1 cellular context compared by ENCODE assay signal in the genomic region with DNA sequence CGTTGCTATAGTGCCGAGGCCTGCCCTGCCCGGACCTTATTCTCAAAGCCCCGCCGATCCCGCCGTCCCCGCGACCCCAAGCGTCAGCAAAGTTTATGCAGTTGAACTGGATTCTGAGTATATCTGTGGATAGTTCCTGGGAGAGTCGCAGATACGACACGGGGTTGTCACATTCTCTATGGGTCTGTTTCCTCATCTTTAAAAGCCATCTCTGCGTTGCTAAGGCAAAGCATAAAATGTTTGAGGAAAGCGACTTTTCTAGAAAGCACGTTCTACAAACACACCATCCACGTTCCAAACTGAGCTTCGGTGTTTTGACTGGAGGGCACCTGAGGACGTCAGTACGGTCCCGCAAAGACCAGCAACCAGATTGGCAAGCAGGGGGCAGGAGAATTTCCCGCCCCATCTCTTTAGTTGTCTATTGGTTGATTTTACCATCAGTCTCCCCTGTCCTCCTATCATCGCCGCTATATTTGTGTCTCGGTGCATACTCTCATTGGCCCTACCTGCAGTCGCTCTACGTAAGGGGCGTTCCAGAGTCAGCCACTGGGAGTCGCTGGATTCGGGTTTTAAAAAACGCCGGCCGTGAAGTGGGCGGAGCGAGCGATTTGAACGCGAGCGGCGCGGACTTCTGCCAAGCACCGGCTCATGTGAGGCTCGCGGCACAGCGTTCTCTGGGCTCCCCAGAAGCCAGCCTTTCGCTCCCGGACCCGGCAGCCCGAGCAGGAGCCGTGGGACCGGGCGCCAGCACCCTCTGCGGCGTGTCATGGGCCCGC.
TF ChIP-seq lines count a peak whose summit lies in the region.

CENPA (plus strand) TSS at position 626 of the 776 bp plus-strand sequence; CDS start at position 767, 141 bp downstream.

TF ChIP-seq in HepG2, 621 proteins besides CTCF, POLR2A, EP300 and RAD21 (continued from another document and continues in another):
- TF ChIP-seq ATF6 (CRISPR knock-in tag; conservative IDR thresholded peaks at IDR 0.05) (peak; percentile 97), ZIK1 (CRISPR knock-in tag; IDR thresholded peaks at IDR 0.05; ENCODE audit: borderline replicate concordance, low read depth) (peak; percentile 96; the same call in 1 of the 2 replicates), ZNF879 (CRISPR knock-in tag; IDR thresholded peaks at IDR 0.05) (peak; percentile 98), MAFF (IDR thresholded peaks at IDR 0.05; ENCODE audit: low read depth, low read length) (no peak), ZNF563 (CRISPR knock-in tag; IDR thresholded peaks at IDR 0.05) (peak; percentile 97), PRDM10 (CRISPR knock-in tag; IDR thresholded peaks at IDR 0.05; ENCODE audit: low read depth) (peak; percentile 70; the same call in 1 of the 2 replicates), ZNF530 (CRISPR knock-in tag; IDR thresholded peaks at IDR 0.05; ENCODE audit: low read depth) (no peak), CHCHD3 (CRISPR knock-in tag; IDR thresholded peaks at IDR 0.05) (peak; percentile 53; the same call in 1 of the 2 replicates), TEAD2 (CRISPR knock-in tag; IDR thresholded peaks at IDR 0.05) (0 out of 2 replicates have a peak, but pooled peaks have one; percentile 79), ZNF781 (CRISPR knock-in tag; IDR thresholded peaks at IDR 0.05; ENCODE audit: borderline replicate concordance, not compliant biosample characterization) (peak; percentile 99), ZNF451 (CRISPR knock-in tag; IDR thresholded peaks at IDR 0.05) (peak; percentile 84; the same call in 1 of the 2 replicates), GLI4 (CRISPR knock-in tag; IDR thresholded peaks at IDR 0.05; ENCODE audit: borderline replicate concordance) (peak; percentile 82; the same call in 1 of the 2 replicates), NFE2L1 (CRISPR knock-in tag; IDR thresholded peaks at IDR 0.05; ENCODE audit: borderline replicate concordance) (no peak), MEIS1 (CRISPR knock-in tag; IDR thresholded peaks at IDR 0.05; ENCODE audit: borderline replicate concordance) (peak; percentile 71), ETV5 (CRISPR knock-in tag; IDR thresholded peaks at IDR 0.05; ENCODE audit: borderline replicate concordance) (peak; percentile 69; the same call in 1 of the 2 replicates), ZNF773 (CRISPR knock-in tag; IDR thresholded peaks at IDR 0.05; ENCODE audit: borderline replicate concordance) (0 out of 2 replicates have a peak, but pooled peaks have one; percentile 71), NCOA1 (CRISPR knock-in tag; IDR thresholded peaks at IDR 0.05) (peak; percentile 52; the same call in 1 of the 2 replicates), ZNF446 (CRISPR knock-in tag; IDR thresholded peaks at IDR 0.05) (peak; percentile 99), ZNF740 (CRISPR knock-in tag; IDR thresholded peaks at IDR 0.05) (no peak; the same call in 1 of the 2 replicates), DMTF1 (CRISPR knock-in tag; IDR thresholded peaks at IDR 0.05) (no peak; the same call in 1 of the 2 replicates), ZBTB42 (CRISPR knock-in tag; IDR thresholded peaks at IDR 0.05) (peak; percentile 92), ZNF761 (CRISPR knock-in tag; conservative IDR thresholded peaks at IDR 0.05) (peak; percentile 82), FOXA1 (IDR thresholded peaks at IDR 0.05) (no peak), FOXA1 (CRISPR knock-in tag; IDR thresholded peaks at IDR 0.05) (peak; percentile 78), MXD4 (CRISPR knock-in tag; IDR thresholded peaks at IDR 0.05) (peak; percentile 98), ZNF7 (CRISPR knock-in tag; IDR thresholded peaks at IDR 0.05) (0 out of 2 replicates have a peak, but pooled peaks have one; percentile 24), ZFX (CRISPR knock-in tag; IDR thresholded peaks at IDR 0.05; ENCODE audit: low read depth) (peak; percentile 24; the same call in 1 of the 2 replicates), ZNF33B (CRISPR knock-in tag; IDR thresholded peaks at IDR 0.05) (no peak; the same call in none of the 2 replicates), ETV6 (CRISPR knock-in tag; conservative IDR thresholded peaks at IDR 0.05) (no peak; the same call in 1 of the 2 replicates), ZNF619 (CRISPR knock-in tag; IDR thresholded peaks at IDR 0.05) (0 out of 2 replicates have a peak, but pooled peaks have one; percentile 62), TP53 (CRISPR knock-in tag; conservative IDR thresholded peaks at IDR 0.05) (0 out of 2 replicates have a peak, but pooled peaks have one; percentile 69), ZNF205 (CRISPR knock-in tag; IDR thresholded peaks at IDR 0.05) (peak; percentile 95), ZFP62 (CRISPR knock-in tag; IDR thresholded peaks at IDR 0.05) (no peak), HES4 (CRISPR knock-in tag; IDR thresholded peaks at IDR 0.05; ENCODE audit: borderline replicate concordance) (peak; percentile 97), ZNF3 (CRISPR knock-in tag; IDR thresholded peaks at IDR 0.05) (0 out of 2 replicates have a peak, but pooled peaks have one; percentile 50), RBM22 (optimal IDR thresholded peaks at IDR 0.05; ENCODE audit: low read length) (no peak), GFI1 (CRISPR knock-in tag; IDR thresholded peaks at IDR 0.05; ENCODE audit: borderline replicate concordance) (peak; percentile 86), MNT (IDR thresholded peaks at IDR 0.05) (peak; percentile 69), JUN (CRISPR knock-in tag; IDR thresholded peaks at IDR 0.05) (0 out of 2 replicates have a peak, but pooled peaks have one; percentile 67)
- TF ChIP-seq, protein P1, sequence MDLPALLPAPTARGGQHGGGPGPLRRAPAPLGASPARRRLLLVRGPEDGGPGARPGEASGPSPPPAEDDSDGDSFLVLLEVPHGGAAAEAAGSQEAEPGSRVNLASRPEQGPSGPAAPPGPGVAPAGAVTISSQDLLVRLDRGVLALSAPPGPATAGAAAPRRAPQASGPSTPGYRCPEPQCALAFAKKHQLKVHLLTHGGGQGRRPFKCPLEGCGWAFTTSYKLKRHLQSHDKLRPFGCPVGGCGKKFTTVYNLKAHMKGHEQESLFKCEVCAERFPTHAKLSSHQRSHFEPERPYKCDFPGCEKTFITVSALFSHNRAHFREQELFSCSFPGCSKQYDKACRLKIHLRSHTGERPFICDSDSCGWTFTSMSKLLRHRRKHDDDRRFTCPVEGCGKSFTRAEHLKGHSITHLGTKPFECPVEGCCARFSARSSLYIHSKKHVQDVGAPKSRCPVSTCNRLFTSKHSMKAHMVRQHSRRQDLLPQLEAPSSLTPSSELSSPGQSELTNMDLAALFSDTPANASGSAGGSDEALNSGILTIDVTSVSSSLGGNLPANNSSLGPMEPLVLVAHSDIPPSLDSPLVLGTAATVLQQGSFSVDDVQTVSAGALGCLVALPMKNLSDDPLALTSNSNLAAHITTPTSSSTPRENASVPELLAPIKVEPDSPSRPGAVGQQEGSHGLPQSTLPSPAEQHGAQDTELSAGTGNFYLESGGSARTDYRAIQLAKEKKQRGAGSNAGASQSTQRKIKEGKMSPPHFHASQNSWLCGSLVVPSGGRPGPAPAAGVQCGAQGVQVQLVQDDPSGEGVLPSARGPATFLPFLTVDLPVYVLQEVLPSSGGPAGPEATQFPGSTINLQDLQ (CRISPR knock-in tag; IDR thresholded peaks at IDR 0.05), result 0 out of 2 replicates have a peak, but pooled peaks have one; percentile 82
- TF ChIP-seq, protein P2, sequence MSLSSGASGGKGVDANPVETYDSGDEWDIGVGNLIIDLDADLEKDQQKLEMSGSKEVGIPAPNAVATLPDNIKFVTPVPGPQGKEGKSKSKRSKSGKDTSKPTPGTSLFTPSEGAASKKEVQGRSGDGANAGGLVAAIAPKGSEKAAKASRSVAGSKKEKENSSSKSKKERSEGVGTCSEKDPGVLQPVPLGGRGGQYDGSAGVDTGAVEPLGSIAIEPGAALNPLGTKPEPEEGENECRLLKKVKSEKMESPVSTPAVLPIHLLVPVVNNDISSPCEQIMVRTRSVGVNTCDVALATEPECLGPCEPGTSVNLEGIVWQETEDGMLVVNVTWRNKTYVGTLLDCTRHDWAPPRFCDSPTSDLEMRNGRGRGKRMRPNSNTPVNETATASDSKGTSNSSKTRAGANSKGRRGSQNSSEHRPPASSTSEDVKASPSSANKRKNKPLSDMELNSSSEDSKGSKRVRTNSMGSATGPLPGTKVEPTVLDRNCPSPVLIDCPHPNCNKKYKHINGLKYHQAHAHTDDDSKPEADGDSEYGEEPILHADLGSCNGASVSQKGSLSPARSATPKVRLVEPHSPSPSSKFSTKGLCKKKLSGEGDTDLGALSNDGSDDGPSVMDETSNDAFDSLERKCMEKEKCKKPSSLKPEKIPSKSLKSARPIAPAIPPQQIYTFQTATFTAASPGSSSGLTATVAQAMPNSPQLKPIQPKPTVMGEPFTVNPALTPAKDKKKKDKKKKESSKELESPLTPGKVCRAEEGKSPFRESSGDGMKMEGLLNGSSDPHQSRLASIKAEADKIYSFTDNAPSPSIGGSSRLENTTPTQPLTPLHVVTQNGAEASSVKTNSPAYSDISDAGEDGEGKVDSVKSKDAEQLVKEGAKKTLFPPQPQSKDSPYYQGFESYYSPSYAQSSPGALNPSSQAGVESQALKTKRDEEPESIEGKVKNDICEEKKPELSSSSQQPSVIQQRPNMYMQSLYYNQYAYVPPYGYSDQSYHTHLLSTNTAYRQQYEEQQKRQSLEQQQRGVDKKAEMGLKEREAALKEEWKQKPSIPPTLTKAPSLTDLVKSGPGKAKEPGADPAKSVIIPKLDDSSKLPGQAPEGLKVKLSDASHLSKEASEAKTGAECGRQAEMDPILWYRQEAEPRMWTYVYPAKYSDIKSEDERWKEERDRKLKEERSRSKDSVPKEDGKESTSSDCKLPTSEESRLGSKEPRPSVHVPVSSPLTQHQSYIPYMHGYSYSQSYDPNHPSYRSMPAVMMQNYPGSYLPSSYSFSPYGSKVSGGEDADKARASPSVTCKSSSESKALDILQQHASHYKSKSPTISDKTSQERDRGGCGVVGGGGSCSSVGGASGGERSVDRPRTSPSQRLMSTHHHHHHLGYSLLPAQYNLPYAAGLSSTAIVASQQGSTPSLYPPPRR (CRISPR knock-in tag; IDR thresholded peaks at IDR 0.05; ENCODE audit: borderline replicate concordance), result peak; percentile 54; the same call in 1 of the 2 replicates
